Comparison of ENCODE assay signal across 26 cellular contexts in genomic region chr22:19228174-19228573, GRCh38.
"Had no signal": no experiment of that assay in that cellular context is flagged by ENCODE, and none has a peak within 500 bp of the region (broad histone marks: within the 10 kb centered on the region; RNA-seq: fewer than 3 reads in every experiment).

No MANE protein-coding gene starts in this region.

- H3K4me1 Mint-ChIP-seq: activated CD4-positive, alpha-beta T cell treated with anti-CD3 and anti-CD28 coated beads, Interleukin-2, amount 10 ng/mL, durations not matched to agents 24 days and 14 days; activated naive CD4-positive, alpha-beta T cell treated with anti-CD3 and anti-CD28 coated beads, Interleukin-2, amount 50 U/mL, for 24 hours; central memory CD8-positive, alpha-beta T cell; T-cell had no signal

- H3K4me3 Mint-ChIP-seq: activated CD4-positive, alpha-beta T cell treated with anti-CD3 and anti-CD28 coated beads, Interleukin-2, amount 10 ng/mL, durations not matched to agents 24 days and 14 days; activated CD8-positive, alpha-beta T cell treated with anti-CD3 and anti-CD28 coated beads, Interleukin-2, amount 10 ng/mL, durations not matched to agents 7 days and 5 days; activated naive CD4-positive, alpha-beta T cell treated with anti-CD3 and anti-CD28 coated beads, Interleukin-2, amount 50 U/mL, for 24 hours; activated T-cell treated with anti-CD3 and anti-CD28 coated beads, Interleukin-2, amount 50 U/mL, for 24 hours; central memory CD8-positive, alpha-beta T cell; T-cell; T-helper 17 cell had no signal

- H3K27ac Mint-ChIP-seq: activated CD4-positive, alpha-beta T cell treated with anti-CD3 and anti-CD28 coated beads, Interleukin-2, amount 10 ng/mL, durations not matched to agents 24 days and 14 days; activated CD8-positive, alpha-beta T cell treated with anti-CD3 and anti-CD28 coated beads, Interleukin-2, amount 10 ng/mL, durations not matched to agents 7 days and 5 days; activated naive CD4-positive, alpha-beta T cell treated with anti-CD3 and anti-CD28 coated beads, Interleukin-2, amount 50 U/mL, for 24 hours; activated T-cell treated with anti-CD3 and anti-CD28 coated beads, Interleukin-2, amount 50 U/mL, for 24 hours; activated T-helper 2 cell treated with anti-CD3 and anti-CD28 coated beads, Interferon-gamma antibody, Interleukin-2, Interleukin-4, amounts not matched to agents 10 μg/mL and 5 μg/mL and 100 μg/mL, durations not matched to agents 14 hours and 24 hours and 36 hours; T-cell; T-helper 17 cell had no signal

- H3K27me3 ChIP-seq: brain microvascular endothelial cell had no signal

- H3K36me3 Mint-ChIP-seq: activated naive CD4-positive, alpha-beta T cell treated with anti-CD3 and anti-CD28 coated beads, Interleukin-2, amount 50 U/mL, for 24 hours; T-cell had no signal

- ATAC-seq: activated CD8-positive, alpha-beta T cell treated with anti-CD3 and anti-CD28 coated beads, Interleukin-2, amount 10 ng/mL, durations not matched to agents 7 days and 5 days; Panc1; SK-N-SH treated with all-trans-retinoic acid at 6 μM for 48 hours; T-cell; T-helper 17 cell had no signal

- DNase-seq: activated CD4-positive, alpha-beta T cell treated with anti-CD3 and anti-CD28 coated beads for 1 hour; activated CD4-positive, alpha-beta T cell treated with anti-CD3 and anti-CD28 coated beads, Interleukin-2, amount 10 ng/mL, durations not matched to agents 24 days and 14 days; activated CD4-positive, alpha-beta T cell treated with anti-CD3 and anti-CD28 coated beads, Interleukin-2, amount 50 U/mL, for 4 hours; activated CD4-positive, CD25-positive, alpha-beta regulatory T cell; activated CD8-positive, alpha-beta T cell treated with anti-CD3 and anti-CD28 coated beads, Interleukin-2, amount 10 ng/mL, durations not matched to agents 7 days and 5 days; activated gamma-delta T cell; activated naive CD4-positive, alpha-beta T cell treated with Interleukin-2 at 50 U/mL for 16 hours; activated T-cell treated with anti-CD3 and anti-CD28 coated beads, Interleukin-2, amount 50 U/mL, for 24 hours; brain microvascular endothelial cell; NCI-H1092 treated with DMSO at 0.1 percent for 48 hours; NCI-H1417; NCI-H146; NCI-H187; NCI-H226; NCI-H446 treated with DMSO at 0.1 percent for 48 hours; NCI-H524 treated with DMSO at 0.1 percent for 48 hours; SIG-M5; T-cell; T-helper 17 cell; T-helper 9 cell; WERI-Rb-1 had no signal

- H3K9me3 Mint-ChIP-seq: activated CD4-positive, alpha-beta T cell treated with anti-CD3 and anti-CD28 coated beads, Interleukin-2, amount 10 ng/mL, durations not matched to agents 24 days and 14 days; activated naive CD4-positive, alpha-beta T cell treated with anti-CD3 and anti-CD28 coated beads, Interleukin-2, amount 50 U/mL, for 24 hours; activated T-cell treated with anti-CD3 and anti-CD28 coated beads, Interleukin-2, amount 50 U/mL, for 24 hours; activated T-helper 2 cell treated with anti-CD3 and anti-CD28 coated beads, Interferon-gamma antibody, Interleukin-2, Interleukin-4, amounts not matched to agents 10 μg/mL and 5 μg/mL and 100 μg/mL, durations not matched to agents 14 hours and 24 hours and 36 hours; central memory CD8-positive, alpha-beta T cell; T-cell had no signal

- H3K27ac ChIP-seq: brain microvascular endothelial cell, WERI-Rb-1 had no signal

- H3K27me3 Mint-ChIP-seq: activated naive CD4-positive, alpha-beta T cell treated with anti-CD3 and anti-CD28 coated beads, Interleukin-2, amount 50 U/mL, for 24 hours; activated T-cell treated with anti-CD3 and anti-CD28 coated beads, Interleukin-2, amount 50 U/mL, for 24 hours had no signal
